In genomic region chr21:29725025-29725736, GRCh38 we compare ENCODE assay signal across 14 cellular contexts.
"Had no signal": no experiment of that assay in that cellular context is flagged by ENCODE, and none has a peak within 500 bp of the region (broad histone marks: within the 10 kb centered on the region; RNA-seq: fewer than 3 reads in every experiment).

No MANE protein-coding gene starts in this region.

- H3K9me3 Mint-ChIP-seq: activated B cell treated with CpG ODN at 0.5 μM for 24 hours; activated CD4-positive, alpha-beta T cell treated with anti-CD3 and anti-CD28 coated beads, Interleukin-2, amount 10 ng/mL, durations not matched to agents 24 days and 14 days; nephron progenitor cell had no signal

- H3K36me3 Mint-ChIP-seq: stimulated activated memory B cell treated with anti-CD40 and anti-IgM and Interleukin-4, amounts not matched to agents 10 μg/mL and 1 μg/mL and 100 μg/mL, for 72 hours had no signal

- H3K4me3 ChIP-seq: cardiac muscle cell, esophagus squamous epithelium, left lung, skin epidermis, transverse colon had no signal

- H3K27me3 Mint-ChIP-seq: activated B cell treated with CpG ODN at 0.5 μM for 24 hours; activated CD4-positive, alpha-beta T cell treated with anti-CD3 and anti-CD28 coated beads, Interleukin-2, amount 10 ng/mL, durations not matched to agents 24 days and 14 days; stimulated activated memory B cell treated with anti-CD40 and anti-IgM and Interleukin-4, amounts not matched to agents 10 μg/mL and 1 μg/mL and 100 μg/mL, for 72 hours had no signal

- H3K27ac ChIP-seq: cardiac muscle cell, esophagus squamous epithelium, foreskin keratinocyte, left lung, skin epidermis had no signal

- H3K4me3 Mint-ChIP-seq: activated B cell treated with CpG ODN at 0.5 μM for 24 hours; activated CD4-positive, alpha-beta T cell treated with anti-CD3 and anti-CD28 coated beads, Interleukin-2, amount 10 ng/mL, durations not matched to agents 24 days and 14 days; nephron progenitor cell; stimulated activated memory B cell treated with anti-CD40 and anti-IgM and Interleukin-4, amounts not matched to agents 10 μg/mL and 1 μg/mL and 100 μg/mL, for 72 hours had no signal

- H3K27ac Mint-ChIP-seq: activated B cell treated with CpG ODN at 0.5 μM for 24 hours; activated CD4-positive, alpha-beta T cell treated with anti-CD3 and anti-CD28 coated beads, Interleukin-2, amount 10 ng/mL, durations not matched to agents 24 days and 14 days; stimulated activated memory B cell treated with anti-CD40 and anti-IgM and Interleukin-4, amounts not matched to agents 10 μg/mL and 1 μg/mL and 100 μg/mL, for 72 hours had no signal

- H3K4me1 Mint-ChIP-seq: activated B cell treated with CpG ODN at 0.5 μM for 24 hours; activated CD4-positive, alpha-beta T cell treated with anti-CD3 and anti-CD28 coated beads, Interleukin-2, amount 10 ng/mL, durations not matched to agents 24 days and 14 days; stimulated activated memory B cell treated with anti-CD40 and anti-IgM and Interleukin-4, amounts not matched to agents 10 μg/mL and 1 μg/mL and 100 μg/mL, for 72 hours had no signal

- DNase-seq: activated B cell treated with CpG ODN at 0.5 μM for 24 hours; activated CD4-positive, alpha-beta T cell treated with anti-CD3 and anti-CD28 coated beads, Interleukin-2, amount 10 ng/mL, durations not matched to agents 24 days and 14 days; activated naive CD4-positive, alpha-beta T cell treated with Interleukin-2 at 50 U/mL for 16 hours; esophagus squamous epithelium; foreskin keratinocyte; head of caudate nucleus; left lung; mesenchymal stem cell; nephron progenitor cell; substantia nigra; transverse colon had no signal

- H3K27me3 ChIP-seq: cardiac muscle cell, esophagus squamous epithelium, left lung, transverse colon had no signal

- H3K4me1 ChIP-seq: esophagus squamous epithelium, foreskin keratinocyte, left lung had no signal

- H3K36me3 ChIP-seq: cardiac muscle cell, esophagus squamous epithelium, left lung, transverse colon had no signal

- ATAC-seq: foreskin keratinocyte; left lung; stimulated activated memory B cell treated with anti-CD40 and anti-IgM and Interleukin-4, amounts not matched to agents 10 μg/mL and 1 μg/mL and 100 μg/mL, for 72 hours had no signal

- H3K9me3 ChIP-seq: esophagus squamous epithelium, left lung, transverse colon had no signal
